ENCODE assay signal across 1 cellular context in the genomic region with DNA sequence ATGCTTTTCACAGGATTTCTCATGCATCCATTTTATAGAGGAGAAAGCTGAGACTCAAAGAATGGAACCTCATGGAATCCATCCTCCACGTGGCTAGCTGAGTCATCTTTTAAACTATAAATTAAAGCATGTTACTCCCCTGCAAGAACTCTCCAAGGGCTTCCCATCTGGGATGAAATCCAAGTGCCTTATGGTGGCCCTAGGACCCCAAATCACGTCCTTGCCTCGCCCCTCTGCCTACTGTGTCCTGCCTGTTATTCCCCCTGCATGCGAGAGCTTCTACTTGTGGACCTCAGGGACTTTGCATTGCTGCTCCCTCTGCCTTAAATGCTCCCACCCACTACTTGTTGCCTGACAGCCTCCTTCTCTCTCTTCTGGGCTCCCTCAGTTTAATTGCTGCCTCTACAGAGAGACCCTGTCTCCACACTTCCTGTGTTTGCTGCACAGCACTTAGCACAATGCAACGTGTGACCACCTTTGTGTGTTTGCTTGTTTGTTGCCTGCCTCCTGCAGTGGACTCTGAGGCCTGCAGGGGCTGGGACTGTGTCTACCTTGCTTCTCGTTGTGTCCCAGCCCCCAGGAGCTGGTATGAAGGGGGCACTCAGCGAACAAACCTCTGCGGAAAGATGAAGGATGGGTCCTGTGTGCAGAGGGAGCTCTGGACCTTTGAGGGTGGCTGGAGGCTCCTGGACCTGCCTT.
TF ChIP-seq lines count a peak whose summit lies in the region.

No MANE protein-coding gene starts in this region.

TF ChIP-seq in HepG2, 621 proteins besides CTCF, POLR2A, EP300 and RAD21 (continued from another document):
- TF ChIP-seq EHMT2 (IDR thresholded peaks at IDR 0.05; ENCODE audit: borderline replicate concordance, low read depth, low read length) (no peak), MEIS1 (CRISPR knock-in tag; IDR thresholded peaks at IDR 0.05; ENCODE audit: borderline replicate concordance) (no peak), ZFY (CRISPR knock-in tag; IDR thresholded peaks at IDR 0.05) (no peak), ZNF614 (CRISPR knock-in tag; IDR thresholded peaks at IDR 0.05; ENCODE audit: borderline replicate concordance) (no peak), NKX3-1 (CRISPR knock-in tag; IDR thresholded peaks at IDR 0.05) (no peak), HOXA5 (CRISPR knock-in tag; IDR thresholded peaks at IDR 0.05) (no peak), RARG (CRISPR knock-in tag; IDR thresholded peaks at IDR 0.05; ENCODE audit: low read depth) (no peak), NR2F6 (IDR thresholded peaks at IDR 0.05) (no peak), NR2F6 (CRISPR knock-in tag; IDR thresholded peaks at IDR 0.05) (no peak), SP2 (CRISPR knock-in tag; IDR thresholded peaks at IDR 0.05) (no peak)
- TF ChIP-seq, protein P1, sequence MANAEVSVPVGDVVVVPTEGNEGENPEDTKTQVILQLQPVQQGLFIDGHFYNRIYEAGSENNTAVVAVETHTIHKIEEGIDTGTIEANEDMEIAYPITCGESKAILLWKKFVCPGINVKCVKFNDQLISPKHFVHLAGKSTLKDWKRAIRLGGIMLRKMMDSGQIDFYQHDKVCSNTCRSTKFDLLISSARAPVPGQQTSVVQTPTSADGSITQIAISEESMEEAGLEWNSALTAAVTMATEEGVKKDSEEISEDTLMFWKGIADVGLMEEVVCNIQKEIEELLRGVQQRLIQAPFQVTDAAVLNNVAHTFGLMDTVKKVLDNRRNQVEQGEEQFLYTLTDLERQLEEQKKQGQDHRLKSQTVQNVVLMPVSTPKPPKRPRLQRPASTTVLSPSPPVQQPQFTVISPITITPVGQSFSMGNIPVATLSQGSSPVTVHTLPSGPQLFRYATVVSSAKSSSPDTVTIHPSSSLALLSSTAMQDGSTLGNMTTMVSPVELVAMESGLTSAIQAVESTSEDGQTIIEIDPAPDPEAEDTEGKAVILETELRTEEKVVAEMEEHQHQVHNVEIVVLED (CRISPR knock-in tag; IDR thresholded peaks at IDR 0.05; ENCODE audit: borderline replicate concordance), result no peak
- TF ChIP-seq, protein P2, sequence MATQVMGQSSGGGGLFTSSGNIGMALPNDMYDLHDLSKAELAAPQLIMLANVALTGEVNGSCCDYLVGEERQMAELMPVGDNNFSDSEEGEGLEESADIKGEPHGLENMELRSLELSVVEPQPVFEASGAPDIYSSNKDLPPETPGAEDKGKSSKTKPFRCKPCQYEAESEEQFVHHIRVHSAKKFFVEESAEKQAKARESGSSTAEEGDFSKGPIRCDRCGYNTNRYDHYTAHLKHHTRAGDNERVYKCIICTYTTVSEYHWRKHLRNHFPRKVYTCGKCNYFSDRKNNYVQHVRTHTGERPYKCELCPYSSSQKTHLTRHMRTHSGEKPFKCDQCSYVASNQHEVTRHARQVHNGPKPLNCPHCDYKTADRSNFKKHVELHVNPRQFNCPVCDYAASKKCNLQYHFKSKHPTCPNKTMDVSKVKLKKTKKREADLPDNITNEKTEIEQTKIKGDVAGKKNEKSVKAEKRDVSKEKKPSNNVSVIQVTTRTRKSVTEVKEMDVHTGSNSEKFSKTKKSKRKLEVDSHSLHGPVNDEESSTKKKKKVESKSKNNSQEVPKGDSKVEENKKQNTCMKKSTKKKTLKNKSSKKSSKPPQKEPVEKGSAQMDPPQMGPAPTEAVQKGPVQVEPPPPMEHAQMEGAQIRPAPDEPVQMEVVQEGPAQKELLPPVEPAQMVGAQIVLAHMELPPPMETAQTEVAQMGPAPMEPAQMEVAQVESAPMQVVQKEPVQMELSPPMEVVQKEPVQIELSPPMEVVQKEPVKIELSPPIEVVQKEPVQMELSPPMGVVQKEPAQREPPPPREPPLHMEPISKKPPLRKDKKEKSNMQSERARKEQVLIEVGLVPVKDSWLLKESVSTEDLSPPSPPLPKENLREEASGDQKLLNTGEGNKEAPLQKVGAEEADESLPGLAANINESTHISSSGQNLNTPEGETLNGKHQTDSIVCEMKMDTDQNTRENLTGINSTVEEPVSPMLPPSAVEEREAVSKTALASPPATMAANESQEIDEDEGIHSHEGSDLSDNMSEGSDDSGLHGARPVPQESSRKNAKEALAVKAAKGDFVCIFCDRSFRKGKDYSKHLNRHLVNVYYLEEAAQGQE (IDR thresholded peaks at IDR 0.05; ENCODE audit: borderline replicate concordance in 1 of 2, low read depth in 1 of 2, low read length in 2 of 2), result no peak
